Comparison of ENCODE assay signal across 12 cellular contexts in genomic region chr1:167276969-167277368, GRCh38. TPM values are rescaled to one million over a fixed set of nuclear protein-coding genes. Genes with fewer than 3 reads are reported as not detected.
A peak's percentile ranks its signal among the peaks of the same experiment; 100 is the strongest.
DNase-seq lines count a peak whose midpoint lies in the region; ATAC-seq and TF ChIP-seq lines count a peak whose summit lies in the region.
"Had no signal": no experiment of that assay in that cellular context is flagged by ENCODE, and none has a peak within 500 bp of the region (broad histone marks: within the 10 kb centered on the region; RNA-seq: fewer than 3 reads in every experiment).

No MANE protein-coding gene starts in this region.

- H3K27ac ChIP-seq in MM.1S (ENCODE audit: low read length), result peak overlapping the region; percentile 22; the same call in 1 of the 2 replicates
- no peak overlapping the region for H3K27ac ChIP-seq in WERI-Rb-1
- H3K27ac ChIP-seq in left lung, result no peak overlapping the region
- H3K27ac ChIP-seq: foreskin keratinocyte, lower lobe of right lung had no signal

- H3K36me3 ChIP-seq in MM.1S (replicated peaks; ENCODE audit: insufficient read depth, low read length) (no peaks in the 10 kb centered on the region), WERI-Rb-1 (no peaks in the 10 kb centered on the region), left lung (no peaks in the 10 kb centered on the region)
- H3K36me3 ChIP-seq: lower lobe of right lung had no signal

- H3K9me3 ChIP-seq in MM.1S (replicated peaks; ENCODE audit: insufficient read depth, low read length) (no peaks in the 10 kb centered on the region), WERI-Rb-1 (ENCODE audit: severe bottlenecking) (no peaks in the 10 kb centered on the region), left lung (no peaks in the 10 kb centered on the region)
- H3K9me3 ChIP-seq: lower lobe of right lung had no signal

- TF ChIP-seq CTCF in GM12865 (IDR thresholded peaks at IDR 0.05; ENCODE audit: insufficient read depth, low read depth, low read length, missing control alignments) (no peak), MM.1S (IDR thresholded peaks at IDR 0.05; ENCODE audit: low read length) (no peak), WERI-Rb-1 (IDR thresholded peaks at IDR 0.05; ENCODE audit: low read depth, low read length) (no peak), left lung (IDR thresholded peaks at IDR 0.05) (no peak)

- H3K4me1 ChIP-seq in MM.1S (ENCODE audit: low read length) (peaks cover 16% of the 10 kb centered on the region), left lung (peaks cover 0 to 12% of the 10 kb centered on the region in 2 donors)
- H3K4me1 ChIP-seq: foreskin keratinocyte, lower lobe of right lung had no signal

- intact Hi-C loops in left lung (cut with DNase I), result no loop called here

- H2AFZ ChIP-seq in MM.1S (ENCODE audit: low read length), result no peak overlapping the region

- H3K4me3 ChIP-seq in GM12865 (ENCODE audit: low read depth, low read length), result no peak overlapping the region
- H3K4me3 ChIP-seq in MM.1S (ENCODE audit: low read length), result no peak overlapping the region
- no peak overlapping the region for H3K4me3 ChIP-seq in WERI-Rb-1 (ENCODE audit: low read depth, low read length)
- no peak overlapping the region for H3K4me3 ChIP-seq in left lung
- H3K4me3 ChIP-seq: lower lobe of right lung had no signal

- DNase-seq in GM12865 (ENCODE audit: low read depth), result peak; percentile 71
- DNase-seq in MM.1S, result peak; percentile 89
- no peak for DNase-seq in WERI-Rb-1
- DNase-seq in D341Med (ENCODE audit: low spot score), result no peak
- DNase-seq in left lung, result no peak
- no peak for DNase-seq in SK-N-DZ (ENCODE audit: low spot score)
- DNase-seq: foreskin keratinocyte, lower lobe of right lung, NCI-H187, PC-3 had no signal

- H3K27me3 ChIP-seq in MM.1S (replicated peaks; ENCODE audit: insufficient read depth, low read length) (no peaks in the 10 kb centered on the region), WERI-Rb-1 (ENCODE audit: insufficient read depth, low read depth, severe bottlenecking) (no peaks in the 10 kb centered on the region), left lung (no peaks in the 10 kb centered on the region)
- H3K27me3 ChIP-seq: foreskin keratinocyte had no signal

- peak overlapping the region; percentile 33; the same call in 1 of the 2 replicates for H3K4me2 ChIP-seq in MM.1S (ENCODE audit: low read depth, low read length)

- no peaks in the 10 kb centered on the region for H3K9me2 ChIP-seq in MM.1S (replicated peaks; ENCODE audit: insufficient read depth, low read length)

- H3K9ac ChIP-seq in MM.1S (ENCODE audit: low read length), result no peak overlapping the region

- peaks cover 60% of the 10 kb centered on the region for H3K79me2 ChIP-seq in MM.1S (ENCODE audit: low read length)

- H3F3A ChIP-seq in MM.1S (ENCODE audit: insufficient read depth, low read length), result peaks cover 12% of the 10 kb centered on the region

- no peaks in the 10 kb centered on the region; the same call in 1 of the 2 replicates for H4K20me1 ChIP-seq in MM.1S (ENCODE audit: insufficient read depth, low read length)

- ATAC-seq in GM19395 (IDR thresholded peaks at IDR 0.05; ENCODE audit: unreplicated experiment), result peak; percentile 97
- peak; percentile 84 for ATAC-seq in HG02840 (IDR thresholded peaks at IDR 0.05; ENCODE audit: low FRiP score, unreplicated experiment)
- ATAC-seq in left lung, result no peak
- ATAC-seq: foreskin keratinocyte, lower lobe of right lung, PC-3 had no signal

RNA-seq across cellular contexts. Expression of gene POU2F1, which starts 56.3 kb away (rescaled TPM):
- 10 to 100 TPM; 15.2 to 16.2 TPM for total RNA-seq in left lung
- polyA plus RNA-seq in SK-N-DZ (2014; cell fraction: cytosol; rRNA removed), result 9.5 and 11.5 TPM in 2 replicates
- 5.9 and 9.3 TPM in 2 replicates for polyA plus RNA-seq in SK-N-DZ (2014; cell fraction: nucleus; rRNA removed)

Comparison
In these comparisons a context has a peak if more than half of its experiments do, and no peak if none do; other contexts are left out.
1. DNase-seq: peak in GM12865 (single experiment) and MM.1S (single experiment); none in WERI-Rb-1 (single experiment), D341Med (single experiment), left lung (0 of 2) and SK-N-DZ (single experiment).